In the genomic region with DNA sequence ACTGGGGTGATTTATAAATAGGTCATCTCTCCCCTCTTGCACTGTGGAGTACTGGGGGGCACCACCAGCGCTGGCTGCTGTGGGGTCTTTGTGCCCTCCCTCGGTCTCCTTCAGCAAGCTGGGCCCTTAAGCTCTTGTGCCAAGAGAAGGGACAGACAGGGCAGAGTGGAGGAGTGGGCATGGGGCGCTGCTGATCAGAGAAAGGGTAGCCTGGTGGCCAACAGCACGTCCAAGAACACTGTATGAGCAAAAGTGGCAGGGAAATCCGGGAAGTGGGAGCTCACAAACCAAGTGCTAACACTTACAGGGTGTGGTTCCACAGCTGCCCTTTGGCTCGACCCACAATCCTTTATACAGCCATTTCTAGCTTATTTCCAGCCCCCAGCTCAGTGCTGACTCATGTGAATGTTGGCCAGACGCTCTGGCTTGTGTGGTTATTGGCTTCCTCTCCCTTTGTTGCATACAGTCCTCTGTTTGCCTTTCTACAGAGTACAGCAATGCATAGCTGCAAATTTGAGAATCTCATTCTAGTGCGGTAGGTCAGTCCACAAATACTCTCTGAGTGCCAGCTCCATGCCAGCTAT, we compare ENCODE assay signal across 11 cellular contexts.
DNase-seq lines count a peak whose midpoint lies in the region; ATAC-seq and FAIRE-seq lines count a peak whose summit lies in the region.
"Had no signal": no experiment of that assay in that cellular context is flagged by ENCODE, and none has a peak within 500 bp of the region (broad histone marks: within the 10 kb centered on the region; RNA-seq: fewer than 3 reads in every experiment).

No MANE protein-coding gene starts in this region.

- H3K9me3 Mint-ChIP-seq in activated naive CD4-positive, alpha-beta T cell treated with anti-CD3 and anti-CD28 coated beads, Interleukin-2, amount 50 U/mL, for 72 hours: no peaks in the 10 kb centered on the region
- H3K9me3 Mint-ChIP-seq in activated T-helper 17 cell treated with anti-CD3 and anti-CD28 coated beads, Interleukin-2, amount 50 U/mL, for 72 hours: no peaks in the 10 kb centered on the region

- FAIRE-seq in urothelium cell line (lab: Jason Lieb, UNC): no peak

- no peaks in the 10 kb centered on the region for H3K36me3 Mint-ChIP-seq in activated naive CD4-positive, alpha-beta T cell treated with anti-CD3 and anti-CD28 coated beads, Interleukin-2, amount 50 U/mL, for 72 hours
- H3K36me3 Mint-ChIP-seq in activated T-helper 17 cell treated with anti-CD3 and anti-CD28 coated beads, Interleukin-2, amount 50 U/mL, for 72 hours (ENCODE audit: low read depth): no peaks in the 10 kb centered on the region

- DNase-seq in activated naive CD4-positive, alpha-beta T cell treated with anti-CD3 and anti-CD28 coated beads, Interleukin-2, amount 50 U/mL, for 72 hours (ENCODE audit: low spot score in 2 of 2): no peak
- DNase-seq in activated naive CD4-positive, alpha-beta T cell treated with anti-CD3 and anti-CD28 coated beads, Interleukin-2, amount 50 U/mL, for 16 hours: no peak
- peak; percentile 72 for DNase-seq in iris pigment epithelial cell (ENCODE audit: low read depth)
- DNase-seq in urothelium cell line (ENCODE audit: low spot score): peak; percentile 65
- DNase-seq in globus pallidus (ENCODE audit: low spot score): no peak
- DNase-seq in activated CD8-positive, alpha-beta memory T cell treated with anti-CD3 and anti-CD28 coated beads, Interleukin-2, amount 50 U/mL, for 48 hours: no peak
- DNase-seq: HCEC 1CT, retina had no signal

- peak; percentile 55 to 69 for ATAC-seq in activated naive CD4-positive, alpha-beta T cell treated with anti-CD3 and anti-CD28 coated beads, Interleukin-2, amount 50 U/mL, for 72 hours
- ATAC-seq in activated T-helper 17 cell treated with anti-CD3 and anti-CD28 coated beads, Interleukin-2, amount 50 U/mL, for 72 hours (replicated peaks): peak; percentile 44
- no peak for ATAC-seq in HG03469 (IDR thresholded peaks at IDR 0.05; ENCODE audit: unreplicated experiment)
- ATAC-seq: Panc1 had no signal

- H3K4me1 Mint-ChIP-seq in activated T-helper 17 cell treated with anti-CD3 and anti-CD28 coated beads, Interleukin-2, amount 50 U/mL, for 72 hours: no peaks in the 10 kb centered on the region

- H3K4me3 Mint-ChIP-seq in activated T-helper 17 cell treated with anti-CD3 and anti-CD28 coated beads, Interleukin-2, amount 50 U/mL, for 72 hours: no peak overlapping the region

- H3K27me3 Mint-ChIP-seq in activated T-helper 17 cell treated with anti-CD3 and anti-CD28 coated beads, Interleukin-2, amount 50 U/mL, for 72 hours: peaks cover 11% of the 10 kb centered on the region

- no peak overlapping the region for H3K27ac Mint-ChIP-seq in activated naive CD4-positive, alpha-beta T cell treated with anti-CD3 and anti-CD28 coated beads, Interleukin-2, amount 50 U/mL, for 72 hours
- H3K27ac Mint-ChIP-seq in activated T-helper 17 cell treated with anti-CD3 and anti-CD28 coated beads, Interleukin-2, amount 50 U/mL, for 72 hours: no peak overlapping the region

Comparison
In these comparisons a context has a peak if more than half of its experiments do, and no peak if none do; other contexts are left out.
1. DNase-seq: peak in iris pigment epithelial cell (single experiment) and urothelium cell line (single experiment); none in activated naive CD4-positive, alpha-beta T cell treated with anti-CD3 and anti-CD28 coated beads, Interleukin-2, amount 50 U/mL, for 72 hours (0 of 2), activated naive CD4-positive, alpha-beta T cell treated with anti-CD3 and anti-CD28 coated beads, Interleukin-2, amount 50 U/mL, for 16 hours (single experiment), globus pallidus (single experiment) and activated CD8-positive, alpha-beta memory T cell treated with anti-CD3 and anti-CD28 coated beads, Interleukin-2, amount 50 U/mL, for 48 hours (single experiment).